Comparison of ENCODE assay signal across 21 cellular contexts in genomic region chr2:203344667-203345066, GRCh38. TPM values are rescaled to one million over a fixed set of nuclear protein-coding genes. Genes with fewer than 3 reads are reported as not detected.
A peak's percentile ranks its signal among the peaks of the same experiment; 100 is the strongest.
DNase-seq lines count a peak whose midpoint lies in the region; ATAC-seq, FAIRE-seq and TF ChIP-seq lines count a peak whose summit lies in the region.
"Had no signal": no experiment of that assay in that cellular context is flagged by ENCODE, and none has a peak within 500 bp of the region (broad histone marks: within the 10 kb centered on the region; RNA-seq: fewer than 3 reads in every experiment).

No MANE protein-coding gene starts in this region.

- H3K9ac ChIP-seq in HepG2 (ENCODE audit: insufficient read depth, low read depth, low read length): no peak overlapping the region
- H3K9ac ChIP-seq: BLaER1 had no signal

- FAIRE-seq in HepG2 (lab: Jason Lieb, UNC): no peak
- FAIRE-seq: G401.6, GM12892, H54 had no signal

- ATAC-seq in HepG2: no peak
- no peak for ATAC-seq in right lobe of liver
- no peak for ATAC-seq in WTC11
- ATAC-seq in HG03045 (IDR thresholded peaks at IDR 0.05; ENCODE audit: unreplicated experiment): no peak
- ATAC-seq: CD8-positive, alpha-beta T cell had no signal

- TF ChIP-seq RAD21 in HepG2 (CRISPR knock-in tag; IDR thresholded peaks at IDR 0.05): no peak

- DNase-seq in HepG2 (ENCODE audit: low spot score) (no peak), right lobe of liver (no peak), WTC11 (ENCODE audit: low spot score) (no peak), testis (peak; percentile 75), OCI-M1 (lab: John Stamatoyannopoulos, UW) (no peak)
- DNase-seq: 8988T; Caco-2; CD4-positive, CD25-positive, alpha-beta regulatory T cell; CD8-positive, alpha-beta T cell; DMS153; DND-41; GOT3; HFFc6 had no signal

- H3K4me3 ChIP-seq in HepG2 (replicated peaks in 1 of 3; ENCODE audit: insufficient read depth in 1 of 3, low read depth in 2 of 3, low read length in 3 of 3) (no peak overlapping the region), right lobe of liver (no peak overlapping the region), testis (no peak overlapping the region)
- H3K4me3 ChIP-seq: BLaER1, HAP-1 had no signal

- H3K79me2 ChIP-seq in HepG2 (ENCODE audit: insufficient read depth, low read length): peaks cover 20% of the 10 kb centered on the region

- no peak overlapping the region for H2AFZ ChIP-seq in HepG2 (ENCODE audit: low read length)

- no peak overlapping the region for H3K4me2 ChIP-seq in HepG2 (ENCODE audit: low read depth, low read length)
- H3K4me2 ChIP-seq: BLaER1 had no signal

- WGBS in HepG2 (ENCODE audit: low lambda C conversion rate): 95% methylated on average over 12 of the region's 12 CpGs
- 93% methylated on average over 12 of the region's 12 CpGs for WGBS in right lobe of liver (ENCODE audit: insufficient coverage, low coverage, low lambda C conversion rate, missing lambda C conversion rate)
- WGBS in testis, 2 donors: 71 to 81% methylated on average over 11 to 12 of the region's 12 CpGs

- TF ChIP-seq POLR2A in HepG2 (IDR thresholded peaks at IDR 0.05; ENCODE audit: insufficient read depth in 1 of 2, low read depth in 2 of 2, low read length in 2 of 2): no peak
- TF ChIP-seq POLR2A in right lobe of liver (IDR thresholded peaks at IDR 0.05): no peak
- TF ChIP-seq POLR2A in testis (IDR thresholded peaks at IDR 0.05): no peak

- CTCF ChIA-PET in HepG2 (lab: Yijun Ruan, JAX; ENCODE audit: low intra/inter-chr PET ratio, low total read pairs) (no interaction called here), WTC11 (lab: Charles Lee) (interaction anchor here (0.7 kb wide), 1 partner anchor 8 kb away, joined by 3 read pairs; no protein-coding TSS in a partner anchor)

- no peak for TF ChIP-seq EP300 in HepG2 (IDR thresholded peaks at IDR 0.05; ENCODE audit: low read depth in 2 of 2, low read length in 2 of 2)
- TF ChIP-seq EP300 in HepG2 (CRISPR knock-in tag; IDR thresholded peaks at IDR 0.05; ENCODE audit: borderline replicate concordance): no peak

- H3K27me3 ChIP-seq in HepG2 (ENCODE audit: control insufficient read depth in 1 of 2, insufficient read depth in 2 of 2, low read length in 2 of 2): no peaks in the 10 kb centered on the region
- H3K27me3 ChIP-seq in right lobe of liver: no peaks in the 10 kb centered on the region
- H3K27me3 ChIP-seq in testis: no peaks in the 10 kb centered on the region
- H3K27me3 ChIP-seq: BLaER1 had no signal

- H3K4me1 ChIP-seq in HepG2 (ENCODE audit: insufficient read depth, low read length): no peaks in the 10 kb centered on the region
- H3K4me1 ChIP-seq in right lobe of liver: no peaks in the 10 kb centered on the region
- peaks cover 3% of the 10 kb centered on the region for H3K4me1 ChIP-seq in testis
- H3K4me1 ChIP-seq: Caco-2 had no signal

- H3K9me3 ChIP-seq in HepG2 (ENCODE audit: low read length): no peaks in the 10 kb centered on the region
- H3K9me3 ChIP-seq in right lobe of liver: no peaks in the 10 kb centered on the region
- no peaks in the 10 kb centered on the region for H3K9me3 ChIP-seq in testis
- H3K9me3 ChIP-seq: Caco-2, HAP-1 had no signal

- POLR2A ChIA-PET in HepG2 (lab: Yijun Ruan, JAX) (no interaction called here), WTC11 (lab: Charles Lee) (interaction anchor here (0.6 kb wide), 1 partner anchor 671 kb away, joined by 4 read pairs; no protein-coding TSS in a partner anchor)

- H3K9me3 Mint-ChIP-seq in WTC11: 0 out of 2 replicates have a peak, but pooled peaks cover 3% of the 10 kb centered on the region
- H3K9me3 Mint-ChIP-seq: CD4-positive, CD25-positive, alpha-beta regulatory T cell; CD8-positive, alpha-beta T cell; HFFc6 had no signal

- intact Hi-C loops in HepG2 (cut with micrococcal nuclease; ENCODE audit: unreplicated experiment) (no loop called here), right lobe of liver (cut with DNase I) (no loop called here), testis (cut with DNase I; ENCODE audit: low total_unique reads) (no loop called here)

- H3K27ac Mint-ChIP-seq in WTC11: 0 out of 2 replicates have a peak overlapping the region, but pooled peaks have one; percentile 12
- H3K27ac Mint-ChIP-seq: B cell; CD4-positive, CD25-positive, alpha-beta regulatory T cell; CD8-positive, alpha-beta T cell; HFFc6 had no signal

- H3K4me3 Mint-ChIP-seq in WTC11: no peak overlapping the region
- H3K4me3 Mint-ChIP-seq: B cell; CD4-positive, CD25-positive, alpha-beta regulatory T cell; CD8-positive, alpha-beta T cell; HFFc6 had no signal

- H3K27ac ChIP-seq in HepG2 (ENCODE audit: extremely low read length, insufficient read depth, low read length) (no peak overlapping the region), right lobe of liver (no peak overlapping the region), testis (no peak overlapping the region)
- H3K27ac ChIP-seq: BLaER1, C4-2B had no signal

- no peaks in the 10 kb centered on the region for H3K27me3 Mint-ChIP-seq in WTC11 (ENCODE audit: low read depth)
- H3K27me3 Mint-ChIP-seq: B cell; CD4-positive, CD25-positive, alpha-beta regulatory T cell had no signal

- H3K36me3 ChIP-seq in HepG2 (replicated peaks in 1 of 2; ENCODE audit: control insufficient read depth in 1 of 2, insufficient read depth in 2 of 2, low read length in 2 of 2): peaks cover 4 to 10% of the 10 kb centered on the region in 2 experiments; a peak in 4 of 5 replicates
- H3K36me3 ChIP-seq in right lobe of liver: no peaks in the 10 kb centered on the region
- no peaks in the 10 kb centered on the region for H3K36me3 ChIP-seq in testis (ENCODE audit: low read depth, missing control alignments)

- peaks cover 25% of the 10 kb centered on the region for H3K4me1 Mint-ChIP-seq in WTC11
- H3K4me1 Mint-ChIP-seq: B cell had no signal

- peaks cover 15% of the 10 kb centered on the region for H3K36me3 Mint-ChIP-seq in WTC11

- no TSS peak for BruUV-seq in HepG2 (replicated peaks; lab: Mats Ljungman, UMichigan)

- in situ Hi-C loops in HepG2 (cut with HindIII; ENCODE audit: extremely low pct_ligation_motif_present, low pct_unique_long_range_greater_than_20kb): no loop called here

- TF ChIP-seq CTCF in HepG2 (CRISPR knock-in tag; IDR thresholded peaks at IDR 0.05): no peak
- TF ChIP-seq CTCF in right lobe of liver (IDR thresholded peaks at IDR 0.05): no peak
- no peak for TF ChIP-seq CTCF in WTC11 (IDR thresholded peaks at IDR 0.05)
- TF ChIP-seq CTCF in testis (IDR thresholded peaks at IDR 0.05): no peak

- H4K20me1 ChIP-seq in HepG2 (ENCODE audit: insufficient read depth, low read length): no peaks in the 10 kb centered on the region

TF ChIP-seq in HepG2, 621 proteins besides CTCF, POLR2A, EP300 and RAD21 (continues in another document):
- no peak for TF ChIP-seq ATF3 (CRISPR knock-in tag; IDR thresholded peaks at IDR 0.05)
- no peak for TF ChIP-seq ZNF207 (IDR thresholded peaks at IDR 0.05; ENCODE audit: borderline replicate concordance)
- no peak for TF ChIP-seq ZNF10 (CRISPR knock-in tag; IDR thresholded peaks at IDR 0.05; ENCODE audit: borderline replicate concordance, low read depth)
- peak; percentile 63 for TF ChIP-seq MAFF (IDR thresholded peaks at IDR 0.05; ENCODE audit: low read depth, low read length)
- TF ChIP-seq PPARG (CRISPR knock-in tag; conservative IDR thresholded peaks at IDR 0.05): no peak

TF ChIP-seq in WTC11, 78 proteins besides CTCF, POLR2A, EP300 and RAD21 (continues in another document):
- no peak for TF ChIP-seq FOXP1 (CRISPR knock-in tag; IDR thresholded peaks at IDR 0.05; ENCODE audit: borderline replicate concordance)
- TF ChIP-seq KAT7 (CRISPR knock-in tag; IDR thresholded peaks at IDR 0.05; ENCODE audit: borderline replicate concordance): no peak

RNA-seq across cellular contexts. Expression of gene ABI2, which starts 16.5 kb away (rescaled TPM):
- total RNA-seq in HepG2 (2016; rRNA removed; fragmentation: Illumina TruSeq; extraction: Trizol): 25.6 and 28.4 TPM in 2 replicates
- total RNA-seq in HepG2 (2016; cell fraction: cytosol; rRNA removed; fragmentation: Illumina TruSeq; extraction: Trizol; ENCODE audit: low read depth): 44.8 and 46.3 TPM in 2 replicates
- total RNA-seq in HepG2 (2016; cell fraction: insoluble cytoplasmic fraction; rRNA removed; fragmentation: Illumina TruSeq; extraction: Trizol): 21.9 and 28.8 TPM in 2 replicates
- 68.2 and 73.5 TPM in 2 replicates for total RNA-seq in HepG2 (2016; cell fraction: membrane; rRNA removed; fragmentation: Illumina TruSeq; extraction: Trizol)
- total RNA-seq in HepG2 (2016; cell fraction: nucleus; rRNA removed; fragmentation: Illumina TruSeq; extraction: Trizol): 23.7 and 25.0 TPM in 2 replicates
- polyA plus RNA-seq in HepG2 (2011; rRNA removed): 25.7 and 32.4 TPM in 2 replicates
- 31.0 and 32.8 TPM in 2 replicates for polyA plus RNA-seq in HepG2 (2011; cell fraction: cytosol; rRNA removed)
- 71.0 and 77.5 TPM in 2 replicates for polyA plus RNA-seq in HepG2 (2011; cell fraction: nucleus; rRNA removed)
- 45.1 and 50.7 TPM in 2 replicates for polyA plus RNA-seq in HepG2 (2012)
- polyA plus RNA-seq in HepG2 (2016; cell fraction: cytosol; fragmentation: Illumina TruSeq; extraction: Trizol; ENCODE audit: low read depth): 96.9 and 104 TPM in 2 replicates
- polyA plus RNA-seq in HepG2 (2016; cell fraction: insoluble cytoplasmic fraction; fragmentation: Illumina TruSeq; extraction: Trizol; ENCODE audit: low read depth): 42.9 and 54.1 TPM in 2 replicates
- 133 and 138 TPM in 2 replicates for polyA plus RNA-seq in HepG2 (2016; cell fraction: membrane; fragmentation: Illumina TruSeq; extraction: Trizol; ENCODE audit: low read depth)
- 55.9 and 61.1 TPM in 2 replicates for polyA plus RNA-seq in HepG2 (2016; cell fraction: nucleus; fragmentation: Illumina TruSeq; extraction: Trizol; ENCODE audit: insufficient read depth, low read depth)
- 25.3 and 47.5 TPM in 2 replicates for polyA minus RNA-seq in HepG2 (2011; rRNA and poly(A)+ RNA removed; ENCODE audit: low replicate concordance)
- polyA minus RNA-seq in HepG2 (2011; cell fraction: cytosol; rRNA and poly(A)+ RNA removed): 18.2 and 21.5 TPM in 2 replicates
- 43.9 and 45.2 TPM in 2 replicates for polyA minus RNA-seq in HepG2 (2011; cell fraction: nucleus; rRNA and poly(A)+ RNA removed)
- 10 to 100 TPM in 3 of 6 experiments, 1 to 10 TPM in 3; 5.2 to 13.9 (median 8.9) TPM for total RNA-seq in right lobe of liver
- total RNA-seq in WTC11 (2021): 121 to 134 TPM (median 132 TPM) in 3 replicates
- total RNA-seq in testis: 100 to 1,000 TPM in 1 of 2 donors, 10 to 100 TPM in 1; 91.2 to 106 TPM
- 109 TPM for polyA plus RNA-seq in testis (ENCODE audit: insufficient read depth, low read depth, low replicate concordance)
